ENCODE assay signal across 28 cellular contexts in genomic region chr11:28142724-28143123, GRCh38.
"Had no signal": no experiment of that assay in that cellular context is flagged by ENCODE, and none has a peak within 500 bp of the region (broad histone marks: within the 10 kb centered on the region; RNA-seq: fewer than 3 reads in every experiment).

No MANE protein-coding gene starts in this region.

- H3K27me3 Mint-ChIP-seq: naive thymus-derived CD4-positive, alpha-beta T cell; progenitor cell of endocrine pancreas; stimulated activated naive B cell treated with anti-CD40 and anti-IgM and Interleukin-4, amounts not matched to agents 10 μg/mL and 1 μg/mL and 100 μg/mL, for 72 hours; stimulated activated naive CD8-positive, alpha-beta T cell treated with anti-CD3 and anti-CD28 coated beads, Interleukin-15, Interleukin-2, amounts not matched to agents 100 ng/mL and 50 ng/mL, for 24 hours; type B pancreatic cell had no signal

- H3K9me3 ChIP-seq: testis, upper lobe of right lung had no signal

- H3K4me3 Mint-ChIP-seq: naive thymus-derived CD4-positive, alpha-beta T cell; natural killer cell; nephron; neural progenitor cell; stimulated activated effector memory CD8-positive, alpha-beta T cell treated with anti-CD3 and anti-CD28 coated beads, Interleukin-12 subunit alpha, Interleukin-12 subunit beta, amount 100 ng/mL, for 72 hours; stimulated activated naive B cell treated with anti-CD40 and anti-IgM and Interleukin-4, amounts not matched to agents 10 μg/mL and 1 μg/mL and 100 μg/mL, for 72 hours; stimulated activated naive CD8-positive, alpha-beta T cell treated with anti-CD3 and anti-CD28 coated beads, Interleukin-15, Interleukin-2, amounts not matched to agents 100 ng/mL and 50 ng/mL, for 24 hours; type B pancreatic cell had no signal

- ATAC-seq: naive thymus-derived CD4-positive, alpha-beta T cell; natural killer cell; psoas muscle; right cardiac atrium; sciatic nerve; stimulated activated effector memory CD8-positive, alpha-beta T cell treated with anti-CD3 and anti-CD28 coated beads, Interleukin-12 subunit alpha, Interleukin-12 subunit beta, amount 100 ng/mL, for 72 hours; stimulated activated naive B cell treated with anti-CD40 and anti-IgM and Interleukin-4, amounts not matched to agents 10 μg/mL and 1 μg/mL and 100 μg/mL, for 72 hours; upper lobe of right lung had no signal

- H3K27me3 ChIP-seq: neural progenitor cell, ovary, stomach, testis, tibial artery, transverse colon, upper lobe of right lung, uterus had no signal

- DNase-seq: naive thymus-derived CD4-positive, alpha-beta T cell; natural killer cell; occipital lobe; ovary; posterior cingulate gyrus; psoas muscle; right cardiac atrium; stimulated activated CD4-positive, alpha-beta T cell treated with anti-CD3 and anti-CD28 coated beads, Interleukin-15, amount 100 ng/mL, for 24 hours; stimulated activated CD4-positive, alpha-beta T cell treated with anti-CD3 and anti-CD28 coated beads, Interleukin-2, amount 100 ng/mL, for 24 hours; stimulated activated CD4-positive, alpha-beta T cell treated with anti-CD3 and anti-CD28 coated beads, Interleukin-2, amount 100 ng/mL, for 48 hours; stimulated activated CD4-positive, alpha-beta T cell treated with anti-CD3 and anti-CD28 coated beads, Interleukin-4, amount 100 ng/mL, for 24 hours; stimulated activated naive B cell treated with anti-CD40 and anti-IgM and Interleukin-4, amounts not matched to agents 10 μg/mL and 1 μg/mL and 100 μg/mL, for 72 hours; stimulated activated naive CD4-positive, alpha-beta T cell treated with Interleukin-2 at 50 U/mL for 16 hours; stomach; testis; tibial artery; transverse colon; upper lobe of right lung; uterus had no signal

- H3K4me2 ChIP-seq: neural progenitor cell had no signal

- H3K36me3 ChIP-seq: ovary, upper lobe of right lung, uterus had no signal

- H3K27ac Mint-ChIP-seq: natural killer cell; nephron; neural progenitor cell; progenitor cell of endocrine pancreas; stimulated activated effector memory CD8-positive, alpha-beta T cell treated with anti-CD3 and anti-CD28 coated beads, Interleukin-12 subunit alpha, Interleukin-12 subunit beta, amount 100 ng/mL, for 72 hours; stimulated activated naive B cell treated with anti-CD40 and anti-IgM and Interleukin-4, amounts not matched to agents 10 μg/mL and 1 μg/mL and 100 μg/mL, for 72 hours; stimulated activated naive CD8-positive, alpha-beta T cell treated with anti-CD3 and anti-CD28 coated beads, Interleukin-15, Interleukin-2, amounts not matched to agents 100 ng/mL and 50 ng/mL, for 24 hours; type B pancreatic cell had no signal

- H3K4me1 Mint-ChIP-seq: nephron; stimulated activated effector memory CD8-positive, alpha-beta T cell treated with anti-CD3 and anti-CD28 coated beads, Interleukin-12 subunit alpha, Interleukin-12 subunit beta, amount 100 ng/mL, for 72 hours had no signal

- H3K27ac ChIP-seq: neural progenitor cell, ovary, parathyroid adenoma, psoas muscle, skin epidermis, stomach, testis, tibial artery, transverse colon, upper lobe of right lung, uterus had no signal

- H3K9ac ChIP-seq: neural progenitor cell, parathyroid adenoma had no signal

- H3K79me2 ChIP-seq: parathyroid adenoma had no signal

- H3K9me3 Mint-ChIP-seq: stimulated activated effector memory CD8-positive, alpha-beta T cell treated with anti-CD3 and anti-CD28 coated beads, Interleukin-12 subunit alpha, Interleukin-12 subunit beta, amount 100 ng/mL, for 72 hours had no signal

- H3K4me1 ChIP-seq: parathyroid adenoma, psoas muscle, stomach, testis, tibial artery, upper lobe of right lung, uterus had no signal

- H3K36me3 Mint-ChIP-seq: natural killer cell; stimulated activated effector memory CD8-positive, alpha-beta T cell treated with anti-CD3 and anti-CD28 coated beads, Interleukin-12 subunit alpha, Interleukin-12 subunit beta, amount 100 ng/mL, for 72 hours had no signal

- H3K4me3 ChIP-seq: neural progenitor cell, ovary, psoas muscle, skin epidermis, stomach, testis, tibial artery, transverse colon, upper lobe of right lung, uterus had no signal
